10 cellular contexts compared by ENCODE assay signal in the genomic region with DNA sequence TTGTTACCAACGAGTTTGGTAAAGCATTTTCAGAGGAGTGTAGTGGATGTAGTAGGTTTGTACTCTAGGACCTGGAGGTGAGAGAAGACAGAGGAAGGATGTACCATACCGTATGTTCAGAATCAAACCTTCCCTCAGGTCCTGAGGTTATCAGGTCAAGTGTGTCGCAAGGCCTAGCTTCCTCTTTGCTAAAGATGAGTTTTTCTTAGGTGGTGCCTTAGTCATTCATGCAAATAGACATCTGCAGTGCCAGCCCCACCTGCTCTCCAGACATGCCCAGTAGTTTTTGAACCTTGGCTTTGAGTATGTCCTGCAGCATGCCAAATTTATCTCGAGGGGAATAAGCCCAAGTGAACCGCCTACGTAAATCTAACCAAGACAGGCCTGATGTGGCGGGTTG.
DNase-seq lines count a peak whose midpoint lies in the region; ATAC-seq and TF ChIP-seq lines count a peak whose summit lies in the region.
"Had no signal": no experiment of that assay in that cellular context is flagged by ENCODE, and none has a peak within 500 bp of the region (broad histone marks: within the 10 kb centered on the region; RNA-seq: fewer than 3 reads in every experiment).

No MANE protein-coding gene starts in this region.

- in situ Hi-C loops in KBM-7 (cut with MboI; ENCODE audit: low pct_unique_long_range_greater_than_20kb, low sequenced_read_pairs), result no loop called here

- no peaks in the 10 kb centered on the region for H3K36me3 ChIP-seq in naive thymus-derived CD4-positive, alpha-beta T cell (ENCODE audit: control insufficient read depth in 2 of 3, insufficient read depth in 3 of 3, low read length in 3 of 3)
- H3K36me3 ChIP-seq: esophagus squamous epithelium had no signal

- POLR2A ChIA-PET in naive thymus-derived CD4-positive, alpha-beta T cell (lab: Charles Lee), result no interaction called here

- TF ChIP-seq CTCF in omental fat pad (IDR thresholded peaks at IDR 0.05), result no peak

- no peak overlapping the region for H3K4me3 Mint-ChIP-seq in naive thymus-derived CD4-positive, alpha-beta T cell
- H3K4me3 Mint-ChIP-seq: nephron had no signal

- CTCF ChIA-PET in naive thymus-derived CD4-positive, alpha-beta T cell (lab: Charles Lee), result no interaction called here

- H3K27ac Mint-ChIP-seq in naive thymus-derived CD4-positive, alpha-beta T cell, result no peak overlapping the region
- H3K27ac Mint-ChIP-seq: nephron had no signal

- H3K9me3 Mint-ChIP-seq in naive thymus-derived CD4-positive, alpha-beta T cell, result no peaks in the 10 kb centered on the region
- H3K9me3 Mint-ChIP-seq: nephron had no signal

- peak; percentile 14 for DNase-seq in KBM-7
- no peak for DNase-seq in naive thymus-derived CD4-positive, alpha-beta T cell
- DNase-seq in omental fat pad (ENCODE audit: low spot score), result no peak
- no peak for DNase-seq in head of caudate nucleus
- no peak for DNase-seq in NCI-H1436 treated with DMSO at 0.1 percent for 48 hours (lab: John Stamatoyannopoulos, UW)
- DNase-seq: esophagus squamous epithelium, NCI-H526 treated with DMSO at 0.1 percent for 48 hours had no signal

- no peaks in the 10 kb centered on the region for H3K4me1 Mint-ChIP-seq in naive thymus-derived CD4-positive, alpha-beta T cell

- no peaks in the 10 kb centered on the region for H3K27me3 Mint-ChIP-seq in naive thymus-derived CD4-positive, alpha-beta T cell

- H3K4me1 ChIP-seq in naive thymus-derived CD4-positive, alpha-beta T cell (ENCODE audit: control insufficient read depth in 2 of 2, insufficient read depth in 2 of 2, low read length in 2 of 2), result no peaks in the 10 kb centered on the region
- H3K4me1 ChIP-seq: esophagus squamous epithelium had no signal

- H3K4me3 ChIP-seq in naive thymus-derived CD4-positive, alpha-beta T cell (ENCODE audit: low read length), result no peak overlapping the region
- H3K4me3 ChIP-seq: esophagus squamous epithelium had no signal

- no peak overlapping the region for H3K27ac ChIP-seq in naive thymus-derived CD4-positive, alpha-beta T cell (ENCODE audit: low read depth, low read length)
- H3K27ac ChIP-seq: esophagus squamous epithelium had no signal

- no peaks in the 10 kb centered on the region for H3K27me3 ChIP-seq in naive thymus-derived CD4-positive, alpha-beta T cell (ENCODE audit: control insufficient read depth in 2 of 2, insufficient read depth in 2 of 2, low read length in 2 of 2)
- H3K27me3 ChIP-seq: esophagus squamous epithelium had no signal

- ATAC-seq in GM19043 (IDR thresholded peaks at IDR 0.05; ENCODE audit: low read depth, unreplicated experiment), result peak; percentile 99
- peak; percentile 97 for ATAC-seq in HG02623 (IDR thresholded peaks at IDR 0.05; ENCODE audit: unreplicated experiment)
- peak; percentile 57 for ATAC-seq in naive thymus-derived CD4-positive, alpha-beta T cell
- ATAC-seq in omental fat pad (ENCODE audit: low FRiP score), result no peak

- intact Hi-C loops in naive thymus-derived CD4-positive, alpha-beta T cell (cut with micrococcal nuclease), result no loop called here
- intact Hi-C loops in head of caudate nucleus (cut with DNase I), result no loop called here

- no peaks in the 10 kb centered on the region for H3K9me3 ChIP-seq in naive thymus-derived CD4-positive, alpha-beta T cell (ENCODE audit: control insufficient read depth in 2 of 3, low read length in 3 of 3)
- H3K9me3 ChIP-seq: esophagus squamous epithelium had no signal

- no peaks in the 10 kb centered on the region for H3K36me3 Mint-ChIP-seq in naive thymus-derived CD4-positive, alpha-beta T cell
